In genomic region chr15:39868396-39868795, GRCh38 we compare ENCODE assay signal across 6 cellular contexts.
"Had no signal": no experiment of that assay in that cellular context is flagged by ENCODE, and none has a peak within 500 bp of the region (broad histone marks: within the 10 kb centered on the region; RNA-seq: fewer than 3 reads in every experiment).

No MANE protein-coding gene starts in this region.

- H3K4me3 Mint-ChIP-seq: H9 had no signal

- ATAC-seq: K562 had no signal

- H2AFZ ChIP-seq: GM23248 had no signal

- H3K9ac ChIP-seq: GM23248 had no signal

- H3K9me3 Mint-ChIP-seq: H9 had no signal

- H3K27ac ChIP-seq: GM23248 had no signal

- H3K4me3 ChIP-seq: GM23248, K562 had no signal

- DNase-seq: GM23248, H9, HCEC 1CT, IMR-90, KG1 had no signal
